ENCODE assay signal across 10 cellular contexts in the genomic region with DNA sequence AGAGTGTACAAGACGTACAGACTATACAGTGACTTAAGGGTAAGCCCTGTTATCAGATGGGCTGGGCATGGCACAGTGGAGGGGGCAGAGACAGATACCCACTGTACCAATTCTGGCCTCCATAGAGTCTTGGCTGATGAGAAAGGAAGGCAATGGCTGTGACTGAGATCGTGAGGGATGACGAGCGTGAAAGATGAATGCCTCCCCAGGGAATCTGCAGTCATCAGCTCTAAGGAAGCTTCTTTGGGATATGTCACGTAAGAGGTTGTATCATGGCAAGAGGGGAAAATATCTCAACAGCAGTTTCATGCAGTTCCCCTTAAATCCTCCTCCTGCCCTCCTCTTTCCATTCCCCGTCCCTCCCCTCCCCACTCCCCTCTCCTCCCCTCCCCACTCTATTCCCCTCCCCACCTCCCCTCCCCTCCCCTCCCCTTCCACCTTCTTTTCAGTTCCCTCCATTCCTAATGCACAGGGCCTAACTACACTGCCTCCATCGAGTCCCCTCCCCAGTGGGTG.
"Had no signal": no experiment of that assay in that cellular context is flagged by ENCODE, and none has a peak within 500 bp of the region (broad histone marks: within the 10 kb centered on the region; RNA-seq: fewer than 3 reads in every experiment).

No MANE protein-coding gene starts in this region.

- H3K4me1 ChIP-seq: colonic mucosa, prostate gland had no signal

- H3K36me3 ChIP-seq: colonic mucosa, prostate gland, spleen, thoracic aorta, upper lobe of left lung had no signal

- H3K27ac ChIP-seq: colonic mucosa, epithelial cell of prostate, prostate gland, spleen, thoracic aorta, upper lobe of left lung had no signal

- H3K9me3 ChIP-seq: colonic mucosa, prostate gland, spleen, thoracic aorta, upper lobe of left lung had no signal

- H3K27me3 ChIP-seq: colonic mucosa, upper lobe of left lung had no signal

- DNase-seq: foreskin melanocyte, midbrain had no signal

- FAIRE-seq: keratinocyte had no signal

- H3K4me3 ChIP-seq: colonic mucosa, lung, prostate gland, spleen, thoracic aorta, upper lobe of left lung had no signal
